Comparison of ENCODE assay signal across 8 cellular contexts in the genomic region with DNA sequence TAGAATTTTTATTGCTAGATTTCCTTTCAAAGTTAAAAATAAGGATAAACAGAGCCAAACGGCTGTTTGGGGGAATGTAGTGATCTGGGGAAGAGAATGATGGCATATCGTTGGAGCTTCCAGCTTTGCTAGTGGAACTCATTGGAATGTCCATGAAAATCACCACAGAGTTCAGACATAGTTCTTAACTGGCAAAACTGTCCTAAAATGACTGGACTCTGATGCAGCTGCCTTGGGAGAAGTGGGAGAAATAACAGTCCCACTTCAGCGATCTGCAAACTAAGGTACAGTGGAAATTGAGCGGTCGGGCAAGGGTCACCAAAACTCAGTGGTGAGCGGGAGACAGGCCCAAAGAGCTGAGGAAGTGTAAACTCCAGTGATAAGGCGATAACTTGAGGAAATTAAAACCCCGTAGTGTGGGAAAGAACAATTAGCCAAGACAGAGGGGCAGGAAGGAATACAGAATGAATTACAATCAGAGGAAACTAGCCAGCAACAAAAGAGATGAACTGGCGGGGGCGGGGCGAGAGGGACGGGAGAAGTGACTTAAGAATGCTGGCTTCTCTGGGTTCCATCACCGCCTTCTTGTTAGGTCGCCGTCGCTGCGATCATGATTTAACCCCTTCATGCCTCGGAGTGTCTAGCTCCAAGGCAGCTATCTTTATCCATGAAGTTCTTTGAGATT.
DNase-seq lines count a peak whose midpoint lies in the region; ATAC-seq, FAIRE-seq and TF ChIP-seq lines count a peak whose summit lies in the region.

No MANE protein-coding gene starts in this region.

- no peaks in the 10 kb centered on the region for H3K27me3 ChIP-seq in parathyroid adenoma (ENCODE audit: control insufficient read depth, insufficient read depth, low read length)

- H3K4me2 ChIP-seq in parathyroid adenoma (ENCODE audit: low read length): peak overlapping the region; percentile 9

- H2AFZ ChIP-seq in parathyroid adenoma: peak overlapping the region; percentile 53

- H3K9me3 ChIP-seq in parathyroid adenoma (ENCODE audit: control insufficient read depth, low read length): no peaks in the 10 kb centered on the region

- FAIRE-seq in TTC549 (lab: Jason Lieb, UNC): peak; percentile 93

- H3K9ac ChIP-seq in parathyroid adenoma: no peak overlapping the region

- H3K4me3 ChIP-seq in parathyroid adenoma (ENCODE audit: low read depth, low read length): no peak overlapping the region

- H3K36me3 ChIP-seq in parathyroid adenoma (ENCODE audit: control insufficient read depth, insufficient read depth, low read length): no peaks in the 10 kb centered on the region

- H3K27ac ChIP-seq in parathyroid adenoma: peak overlapping the region; percentile 55

- peak; percentile 80 for DNase-seq in EH (ENCODE audit: low read depth)
- DNase-seq in cardiac septum (ENCODE audit: low spot score): peak; percentile 84
- DNase-seq in COLO829 (ENCODE audit: low spot score): no peak
- DNase-seq in cerebellum (ENCODE audit: low spot score): no peak
- no peak for DNase-seq in NCI-H146 (lab: John Stamatoyannopoulos, UW)

- no peak for TF ChIP-seq CTCF in parathyroid adenoma (IDR thresholded peaks at IDR 0.05)

- H3K4me1 ChIP-seq in parathyroid adenoma: peaks cover 4% of the 10 kb centered on the region

- no peak for ATAC-seq in HG03457 (IDR thresholded peaks at IDR 0.05; ENCODE audit: unreplicated experiment)

- intact Hi-C loops in cardiac septum (cut with DNase I): loop anchor here (2.0 kb wide), 2 partner anchors 30 to 90 kb away; a partner anchor contains a TSS

- no peaks in the 10 kb centered on the region for H3K79me2 ChIP-seq in parathyroid adenoma

Comparison
In these comparisons a context has a peak if more than half of its experiments do, and no peak if none do; other contexts are left out.
1. DNase-seq: peak in EH (single experiment) and cardiac septum (single experiment); none in COLO829 (single experiment), cerebellum (single experiment) and NCI-H146 (single experiment).